ENCODE assay signal across 8 cellular contexts in genomic region chr10:68327889-68328786, GRCh38. TPM values are rescaled to one million over a fixed set of nuclear protein-coding genes. Genes with fewer than 3 reads are reported as not detected.
DNase-seq lines count a peak whose midpoint lies in the region; FAIRE-seq and TF ChIP-seq lines count a peak whose summit lies in the region.

No MANE protein-coding gene starts in this region.

- H3K27me3 ChIP-seq in duodenal mucosa (ENCODE audit: control insufficient read depth in 1 of 2, insufficient read depth in 2 of 2, low read length in 2 of 2), result no peaks in the 10 kb centered on the region

- H3K9me3 ChIP-seq in HEK293 (ENCODE audit: control insufficient read depth, insufficient read depth, low read depth, low read length) (no peaks in the 10 kb centered on the region), duodenal mucosa (ENCODE audit: control insufficient read depth in 1 of 2, low read length in 2 of 2) (no peaks in the 10 kb centered on the region)

- CTCF ChIA-PET in HEK293 (lab: Yijun Ruan, JAX), result interaction anchor here (0.6 kb wide), 1 partner anchor 450 kb away, joined by 3 read pairs; no protein-coding TSS in a partner anchor

- DNase-seq in Ammon's horn (ENCODE audit: low spot score) (peak; percentile 91), myocyte (ENCODE audit: low read depth) (peak; percentile 82), GM12892 (ENCODE audit: insufficient read length) (no peak)
- DNase-seq in activated effector memory CD4-positive, alpha-beta T cell treated with anti-CD3 and anti-CD28 coated beads, Interleukin-2, amount 50 U/mL, for 16 hours, result no peak
- no peak for DNase-seq in activated CD4-positive, CD25-positive, alpha-beta regulatory T cell (lab: John Stamatoyannopoulos, UW)

- peak; percentile 44 for TF ChIP-seq POLR2A in Raji (IDR thresholded peaks at IDR 0.05; ENCODE audit: insufficient read depth, low read depth, low read length)
- no peak for TF ChIP-seq POLR2A in GM12892 (IDR thresholded peaks at IDR 0.05; ENCODE audit: low read depth, low read length)

- H3K4me3 ChIP-seq in HEK293 (ENCODE audit: low read depth, low read length) (no peak overlapping the region), duodenal mucosa (ENCODE audit: low read depth in 1 of 2, low read length in 2 of 2) (peak overlapping the region; percentile 10 to 44)

- POLR2A ChIA-PET in HEK293 (lab: Yijun Ruan, JAX), result no interaction called here

- no peak for FAIRE-seq in GM12892 (lab: Jason Lieb, UNC)

- H3K27ac ChIP-seq in HEK293 (ENCODE audit: extremely low read depth, low read depth, low read length) (no peak overlapping the region), duodenal mucosa (ENCODE audit: low read depth, low read length) (peak overlapping the region; percentile 28)

- peak overlapping the region in 1 of 2 donors; percentile 25 for H3K9ac ChIP-seq in duodenal mucosa (ENCODE audit: low read depth in 1 of 2, low read length in 2 of 2)

- no peak for TF ChIP-seq CTCF in HEK293 (tag by site-specific recombination; IDR thresholded peaks at IDR 0.05)

- H3K36me3 ChIP-seq in HEK293 (ENCODE audit: control insufficient read depth in 2 of 2, insufficient read depth in 1 of 2, low read length in 2 of 2) (no peaks in the 10 kb centered on the region), duodenal mucosa (ENCODE audit: control insufficient read depth in 1 of 2, insufficient read depth in 2 of 2, low read length in 2 of 2) (no peaks in the 10 kb centered on the region)

- H3K4me1 ChIP-seq in HEK293 (ENCODE audit: control insufficient read depth, insufficient read depth, low read length) (peaks cover 5% of the 10 kb centered on the region; the same call in 1 of the 2 replicates), duodenal mucosa (ENCODE audit: control insufficient read depth in 1 of 2, insufficient read depth in 2 of 2, low read length in 2 of 2) (peaks cover 19 to 27% of the 10 kb centered on the region in 2 donors)

TF ChIP-seq in HEK293, 187 proteins besides CTCF, POLR2A, EP300 and RAD21 (continues in another document):
- TF ChIP-seq ZNF19 (tag by site-specific recombination; IDR thresholded peaks at IDR 0.05; ENCODE audit: low read depth) (no peak), ZBTB6 (tag by site-specific recombination; IDR thresholded peaks at IDR 0.05) (no peak), PRDM6 (tag by site-specific recombination; IDR thresholded peaks at IDR 0.05) (peak; percentile 98), ZXDB (tag by site-specific recombination; IDR thresholded peaks at IDR 0.05) (peak; percentile 48), ZNF138 (tag by site-specific recombination; IDR thresholded peaks at IDR 0.05; ENCODE audit: borderline replicate concordance) (no peak), PATZ1 (tag by site-specific recombination; IDR thresholded peaks at IDR 0.05) (peak; percentile 54; the same call in 1 of the 2 replicates), ZNF629 (tag by site-specific recombination; IDR thresholded peaks at IDR 0.05) (peak; percentile 65), ZNF701 (tag by site-specific recombination; IDR thresholded peaks at IDR 0.05) (no peak), ZNF335 (tag by site-specific recombination; conservative IDR thresholded peaks at IDR 0.05) (peak; percentile 53; the same call in 1 of the 2 replicates), KLF7 (tag by site-specific recombination; IDR thresholded peaks at IDR 0.05; ENCODE audit: borderline replicate concordance) (no peak), ZNF341 (tag by site-specific recombination; IDR thresholded peaks at IDR 0.05; ENCODE audit: low read depth) (peak; percentile 36; the same call in 1 of the 2 replicates), ZNF184 (tag by site-specific recombination; IDR thresholded peaks at IDR 0.05) (no peak), ZNF768 (tag by site-specific recombination; IDR thresholded peaks at IDR 0.05) (no peak), ZNF404 (tag by site-specific recombination; IDR thresholded peaks at IDR 0.05) (no peak), ZIC2 (tag by site-specific recombination; IDR thresholded peaks at IDR 0.05) (no peak), ZNF707 (tag by site-specific recombination; IDR thresholded peaks at IDR 0.05) (no peak), ZNF513 (tag by site-specific recombination; IDR thresholded peaks at IDR 0.05) (peak; percentile 80), ZNF362 (tag by site-specific recombination; IDR thresholded peaks at IDR 0.05) (peak; percentile 93)

RNA-seq across cellular contexts. Expression of gene HNRNPH3, which starts 3.7 kb away (rescaled TPM):
- total RNA-seq in myocyte, result 19.3 and 22.0 TPM in 2 replicates
- polyA plus RNA-seq in myocyte (2012), result 136 TPM
- polyA plus RNA-seq in GM12892 (2012; ENCODE audit: missing spikeins), result 153 TPM

RNA-seq across cellular contexts. Expression of gene PBLD, which starts 4.6 kb away (rescaled TPM):
- total RNA-seq in myocyte, result 9.2 and 10.5 TPM in 2 replicates
- 7.2 TPM for polyA plus RNA-seq in myocyte (2012)
- polyA plus RNA-seq in GM12892 (2012; ENCODE audit: missing spikeins), result 1.8 TPM

Comparison
In these comparisons a context has a peak if more than half of its experiments do, and no peak if none do; other contexts are left out.
1. DNase-seq: peak in Ammon's horn (single experiment) and myocyte (single experiment); none in activated effector memory CD4-positive, alpha-beta T cell treated with anti-CD3 and anti-CD28 coated beads, Interleukin-2, amount 50 U/mL, for 16 hours (single experiment), GM12892 (single experiment) and activated CD4-positive, CD25-positive, alpha-beta regulatory T cell (0 of 4).